In genomic region chr1:51574796-51575195, GRCh38 we compare ENCODE assay signal across 27 cellular contexts. TPM values are rescaled to one million over a fixed set of nuclear protein-coding genes. Genes with fewer than 3 reads are reported as not detected.
DNase-seq lines count a peak whose midpoint lies in the region; ATAC-seq and TF ChIP-seq lines count a peak whose summit lies in the region.
"Had no signal": no experiment of that assay in that cellular context is flagged by ENCODE, and none has a peak within 500 bp of the region (broad histone marks: within the 10 kb centered on the region; RNA-seq: fewer than 3 reads in every experiment).

No MANE protein-coding gene starts in this region.

- ATAC-seq in T-helper 17 cell (no peak), HG02642 (IDR thresholded peaks at IDR 0.05; ENCODE audit: poor library complexity, unreplicated experiment) (no peak)
- ATAC-seq: effector memory CD8-positive, alpha-beta T cell; left lung; Right ventricle myocardium inferior had no signal

- CTCF ChIA-PET in HEK293 (lab: Yijun Ruan, JAX) = no interaction called here

- no peak overlapping the region for H3K4me3 Mint-ChIP-seq in T-helper 17 cell
- H3K4me3 Mint-ChIP-seq: activated CD4-positive, alpha-beta memory T cell treated with anti-CD3 and anti-CD28 coated beads for 36 hours; brain; effector memory CD8-positive, alpha-beta T cell; immature natural killer cell; natural killer cell treated with Interleukin-12 subunit alpha and Interleukin-12 subunit beta and Interleukin-15 and Interleukin-18, amount 100 ng/mL, for 72 hours had no signal

- no peaks in the 10 kb centered on the region for H3K9me3 ChIP-seq in HEK293 (ENCODE audit: control insufficient read depth, insufficient read depth, low read depth, low read length)
- H3K9me3 ChIP-seq in T-helper 17 cell (ENCODE audit: control insufficient read depth, low read length, poor library complexity, severe bottlenecking) = no peaks in the 10 kb centered on the region
- H3K9me3 ChIP-seq in BE2C = no peaks in the 10 kb centered on the region
- H3K9me3 ChIP-seq: left lung, right atrium auricular region, thoracic aorta had no signal

- H3K27ac Mint-ChIP-seq in T-helper 17 cell = peak overlapping the region; percentile 30
- H3K27ac Mint-ChIP-seq: effector memory CD8-positive, alpha-beta T cell; immature natural killer cell had no signal

- H3K27ac ChIP-seq in HEK293 (ENCODE audit: extremely low read depth, low read depth, low read length) = peak overlapping the region; percentile 42; the same call in 1 of the 2 replicates
- peak overlapping the region; percentile 32 for H3K27ac ChIP-seq in layer of hippocampus (ENCODE audit: low read depth, low read length)
- H3K27ac ChIP-seq: HL-60, left lung, right atrium auricular region, thoracic aorta had no signal

- in situ Hi-C loops in ACHN (cut with HindIII; ENCODE audit: low pct_ligation_motif_present, low pct_unique_long_range_greater_than_20kb, low sequenced_read_pairs) = no loop called here

- POLR2A ChIA-PET in HEK293 (lab: Yijun Ruan, JAX) = no interaction called here

- no peak for DNase-seq in T-helper 17 cell
- DNase-seq in AG08395 (ENCODE audit: low spot score) = no peak
- no peak for DNase-seq in ACHN
- no peak for DNase-seq in BE2C
- DNase-seq: activated CD4-positive, alpha-beta memory T cell treated with anti-CD3 and anti-CD28 coated beads for 36 hours; activated gamma-delta T cell; AML-193; effector memory CD8-positive, alpha-beta T cell; immature natural killer cell; left lung; NCI-H1092 treated with DMSO at 0.1 percent for 48 hours; NCI-H2081; NCI-H345; NCI-H774; stimulated activated CD4-positive, alpha-beta T cell treated with anti-CD3 and anti-CD28 coated beads, Interleukin-4, amount 100 ng/mL, for 1 hour; stimulated activated naive B cell treated with anti-CD40 and anti-IgM and Interleukin-4, amounts not matched to agents 10 μg/mL and 1 μg/mL and 100 μg/mL, for 72 hours; SW 1271 had no signal

- peaks cover 7% of the 10 kb centered on the region for H3K4me1 ChIP-seq in HEK293 (ENCODE audit: control insufficient read depth, insufficient read depth, low read length)
- H3K4me1 ChIP-seq in BE2C = no peaks in the 10 kb centered on the region

- H3K27me3 ChIP-seq in layer of hippocampus (ENCODE audit: control insufficient read depth, insufficient read depth, low read length) = no peaks in the 10 kb centered on the region
- no peaks in the 10 kb centered on the region for H3K27me3 ChIP-seq in BE2C
- H3K27me3 ChIP-seq: left lung, right atrium auricular region had no signal

- H3K4me1 Mint-ChIP-seq in T-helper 17 cell = peaks cover 34% of the 10 kb centered on the region

- H3K4me3 ChIP-seq in HEK293 (ENCODE audit: low read depth, low read length) (no peak overlapping the region), BE2C (ENCODE audit: low read depth, low read length) (no peak overlapping the region)
- H3K4me3 ChIP-seq: GM12878, left lung, right atrium auricular region, thoracic aorta had no signal

- no peaks in the 10 kb centered on the region for H3K27me3 Mint-ChIP-seq in T-helper 17 cell
- H3K27me3 Mint-ChIP-seq: activated CD4-positive, alpha-beta memory T cell treated with anti-CD3 and anti-CD28 coated beads for 36 hours; brain; effector memory CD8-positive, alpha-beta T cell; natural killer cell treated with Interleukin-12 subunit alpha and Interleukin-12 subunit beta and Interleukin-15 and Interleukin-18, amount 100 ng/mL, for 72 hours; stimulated activated naive B cell treated with anti-CD40 and anti-IgM and Interleukin-4, amounts not matched to agents 10 μg/mL and 1 μg/mL and 100 μg/mL, for 72 hours had no signal

- TF ChIP-seq CTCF in HEK293 (tag by site-specific recombination; IDR thresholded peaks at IDR 0.05) = no peak
- TF ChIP-seq CTCF in BE2C (IDR thresholded peaks at IDR 0.05; ENCODE audit: low read depth, low read length) = no peak

- H3K36me3 Mint-ChIP-seq in T-helper 17 cell (ENCODE audit: low read depth) = no peaks in the 10 kb centered on the region
- H3K36me3 Mint-ChIP-seq: activated CD4-positive, alpha-beta memory T cell treated with anti-CD3 and anti-CD28 coated beads for 36 hours; brain; immature natural killer cell; natural killer cell treated with Interleukin-12 subunit alpha and Interleukin-12 subunit beta and Interleukin-15 and Interleukin-18, amount 100 ng/mL, for 72 hours; stimulated activated naive B cell treated with anti-CD40 and anti-IgM and Interleukin-4, amounts not matched to agents 10 μg/mL and 1 μg/mL and 100 μg/mL, for 72 hours had no signal

- H3K36me3 ChIP-seq in HEK293 (ENCODE audit: control insufficient read depth in 2 of 2, insufficient read depth in 1 of 2, low read length in 2 of 2) = no peaks in the 10 kb centered on the region
- no peaks in the 10 kb centered on the region for H3K36me3 ChIP-seq in BE2C
- H3K36me3 ChIP-seq: left lung, right atrium auricular region, thoracic aorta had no signal

TF ChIP-seq in HEK293, 187 proteins besides CTCF, POLR2A, EP300 and RAD21:
- no peak for TF ChIP-seq GLI2 (tag by site-specific recombination; IDR thresholded peaks at IDR 0.05; ENCODE audit: borderline replicate concordance, low read depth)
- TF ChIP-seq ZNF148 (tag by site-specific recombination; IDR thresholded peaks at IDR 0.05; ENCODE audit: borderline replicate concordance) = no peak
- TF ChIP-seq ZNF621 (tag by site-specific recombination; IDR thresholded peaks at IDR 0.05) = no peak
- no peak for TF ChIP-seq KLF17 (tag by site-specific recombination; IDR thresholded peaks at IDR 0.05)
- TF ChIP-seq ZNF211 (tag by site-specific recombination; IDR thresholded peaks at IDR 0.05; ENCODE audit: low read depth) = no peak
- TF ChIP-seq IKZF3 (tag by site-specific recombination; IDR thresholded peaks at IDR 0.05) = no peak
- no peak for TF ChIP-seq ZFP69B (tag by site-specific recombination; IDR thresholded peaks at IDR 0.05)
- no peak for TF ChIP-seq ZNF610 (tag by site-specific recombination; IDR thresholded peaks at IDR 0.05; ENCODE audit: borderline replicate concordance)
- no peak for TF ChIP-seq YY1 (tag by site-specific recombination; IDR thresholded peaks at IDR 0.05)
- no peak for TF ChIP-seq ZNF37A (tag by site-specific recombination; IDR thresholded peaks at IDR 0.05)
- no peak for TF ChIP-seq ZNF785 (tag by site-specific recombination; IDR thresholded peaks at IDR 0.05)
- TF ChIP-seq ZNF112 (tag by site-specific recombination; IDR thresholded peaks at IDR 0.05) = no peak
- no peak for TF ChIP-seq ZNF16 (tag by site-specific recombination; IDR thresholded peaks at IDR 0.05; ENCODE audit: low read depth)
- no peak for TF ChIP-seq REPIN1 (tag by site-specific recombination; IDR thresholded peaks at IDR 0.05; ENCODE audit: low read depth)
- no peak for TF ChIP-seq ZBTB7A (tag by site-specific recombination; IDR thresholded peaks at IDR 0.05; ENCODE audit: low read depth)
- TF ChIP-seq ZNF416 (tag by site-specific recombination; IDR thresholded peaks at IDR 0.05) = no peak
- TF ChIP-seq ZNF155 (tag by site-specific recombination; IDR thresholded peaks at IDR 0.05) = no peak
- TF ChIP-seq ZNF132 (tag by site-specific recombination; IDR thresholded peaks at IDR 0.05; ENCODE audit: borderline replicate concordance) = no peak
- TF ChIP-seq ZNF549 (tag by site-specific recombination; IDR thresholded peaks at IDR 0.05) = no peak

RNA-seq across cellular contexts. Expression of gene OSBPL9, which starts 42.1 kb away (rescaled TPM):
- total RNA-seq in T-helper 17 cell = 10 to 100 TPM; 47.3 to 49.2 TPM
- 20.4 TPM for polyA plus RNA-seq in BE2C (2012; ENCODE audit: insufficient read depth, insufficient read length, low read depth)

RNA-seq across cellular contexts. Expression of gene EPS15, which starts 55.7 kb away (rescaled TPM):
- 10 to 100 TPM; 88.2 to 98.8 TPM for total RNA-seq in T-helper 17 cell
- polyA plus RNA-seq in BE2C (2012; ENCODE audit: insufficient read depth, insufficient read length, low read depth) = 10.8 TPM
